10 cellular contexts compared by ENCODE assay signal in genomic region chr11:279040-279965, GRCh38. TPM values are rescaled to one million over a fixed set of nuclear protein-coding genes. Genes with fewer than 3 reads are reported as not detected.
DNase-seq lines count a peak whose midpoint lies in the region; ATAC-seq, FAIRE-seq and TF ChIP-seq lines count a peak whose summit lies in the region.
"Had no signal": no experiment of that assay in that cellular context is flagged by ENCODE, and none has a peak within 500 bp of the region (broad histone marks: within the 10 kb centered on the region; RNA-seq: fewer than 3 reads in every experiment).

No MANE protein-coding gene starts in this region.

- ATAC-seq in A549: no peak
- ATAC-seq in naive thymus-derived CD8-positive, alpha-beta T cell: peak; percentile 21 to 27
- no peak for ATAC-seq in GM21528 (IDR thresholded peaks at IDR 0.05; ENCODE audit: low FRiP score, unreplicated experiment)

- H3K4me2 ChIP-seq in A549: peak overlapping the region; percentile 85

- 69% methylated on average over 55 of the region's 97 CpGs for WGBS in A549 (ENCODE audit: missing lambda C conversion rate)

- intact Hi-C loops in dorsolateral prefrontal cortex (cut with DNase I): no loop called here

- TF ChIP-seq RAD21 in A549 (conservative IDR thresholded peaks at IDR 0.05 in 1 of 2, IDR thresholded peaks at IDR 0.05 in 1 of 2): no peak

- CTCF ChIA-PET in A549 (lab: Yijun Ruan, JAX): interaction anchor here (0.9 to 3.1 kb wide), 3 partner anchors 20 to 60 kb away, joined by 3 to 12 read pairs (median 3); no protein-coding TSS in a partner anchor

- no peaks in the 10 kb centered on the region; the same call in 2 of the 3 replicates for H3K9me3 ChIP-seq in A549

- no peak for TF ChIP-seq POLR2A in A549 (IDR thresholded peaks at IDR 0.05; ENCODE audit: low read length)

- H3K36me3 Mint-ChIP-seq in IgD-negative memory B cell: peaks cover 1% of the 10 kb centered on the region
- H3K36me3 Mint-ChIP-seq in naive thymus-derived CD8-positive, alpha-beta T cell: peaks cover 0 to 12% (median 4%) of the 10 kb centered on the region in 3 donors

- POLR2A ChIA-PET in A549 (lab: Yijun Ruan, JAX): interaction anchor here (0.5 kb wide), 1 partner anchor 75 kb away, joined by 4 read pairs; no protein-coding TSS in a partner anchor
- POLR2A ChIA-PET in naive thymus-derived CD8-positive, alpha-beta T cell (lab: Charles Lee): interaction anchor here (0.6 to 21.0 kb wide), 27 partner anchors 4 to 425 kb away, joined by 3 to 863 read pairs (median 5); partner anchors contain the start of genes BET1L, IFITM1, IFITM5 and NLRP6

- H3K27me3 Mint-ChIP-seq in IgD-negative memory B cell: peaks cover 19% of the 10 kb centered on the region
- H3K27me3 Mint-ChIP-seq in naive thymus-derived CD8-positive, alpha-beta T cell: peaks cover 0 to 14% (median 0%) of the 10 kb centered on the region in 5 donors

- H3K27ac Mint-ChIP-seq in IgD-negative memory B cell: no peak overlapping the region
- peak overlapping the region in 9 of 10 donors; percentile 81 to 98 (median 95) for H3K27ac Mint-ChIP-seq in naive thymus-derived CD8-positive, alpha-beta T cell

- peaks cover 16 to 24% (median 24%) of the 10 kb centered on the region in 3 donors for H3K4me1 Mint-ChIP-seq in IgD-negative memory B cell
- H3K4me1 Mint-ChIP-seq in naive thymus-derived CD8-positive, alpha-beta T cell: peaks cover 27 to 60% (median 51%) of the 10 kb centered on the region in 4 donors

- DNase-seq in A549 (ENCODE audit: low read depth in 1 of 2, low spot score in 1 of 2) (no peak), dorsolateral prefrontal cortex (peak in 3 of 10 donors; percentile 14 to 39 (median 31)), iPS-NIHi7 (ENCODE audit: extremely low spot score) (no peak), SKM-1 treated with dmso at 0.1 percent for 144 hours (lab: John Stamatoyannopoulos, UW; ENCODE audit: unreplicated experiment) (no peak), OCI-M1 (lab: John Stamatoyannopoulos, UW) (no peak)
- DNase-seq in naive thymus-derived CD8-positive, alpha-beta T cell: peak in 3 of 10 donors; percentile 2 to 41 (median 24)
- DNase-seq: caudate nucleus had no signal

- TF ChIP-seq CTCF in A549 (IDR thresholded peaks at IDR 0.05): no peak
- no peak for TF ChIP-seq CTCF in dorsolateral prefrontal cortex (IDR thresholded peaks at IDR 0.05 in 54 of 56, conservative IDR thresholded peaks at IDR 0.05 in 2 of 56; ENCODE audit: low read depth in 1 of 56, partially characterized antibody in 56 of 56)

- H3K4me1 ChIP-seq in A549: peaks cover 14% of the 10 kb centered on the region; the same call in 1 of the 3 replicates

- H3K4me3 Mint-ChIP-seq in IgD-negative memory B cell: peak overlapping the region in 3 of 4 donors; percentile 34 to 85 (median 84)
- peak overlapping the region; percentile 77 to 94 (median 92) for H3K4me3 Mint-ChIP-seq in naive thymus-derived CD8-positive, alpha-beta T cell

- FAIRE-seq in A549 (lab: Jason Lieb, UNC): no peak
- FAIRE-seq: D721Med had no signal

- H3K4me3 ChIP-seq in A549: peak overlapping the region; percentile 33; the same call in 2 of the 3 replicates
- H3K4me3 ChIP-seq in dorsolateral prefrontal cortex: peak overlapping the region in 37 of 59 donors; percentile 1 to 51 (median 28)

- no peak for TF ChIP-seq EP300 in A549 (IDR thresholded peaks at IDR 0.05)

- H3K27ac ChIP-seq in A549: 0 out of 6 replicates have a peak overlapping the region, but pooled peaks of 1 of the 2 experiments have one; percentile 6
- peak overlapping the region in 1 of 59 donors; percentile 18 for H3K27ac ChIP-seq in dorsolateral prefrontal cortex

- no peaks in the 10 kb centered on the region for H3K9me3 Mint-ChIP-seq in IgD-negative memory B cell
- peaks cover 0 to 9% (median 0%) of the 10 kb centered on the region in 9 donors for H3K9me3 Mint-ChIP-seq in naive thymus-derived CD8-positive, alpha-beta T cell

- H3K27me3 ChIP-seq in dorsolateral prefrontal cortex: peaks cover 0 to 65% (median 53%) of the 10 kb centered on the region in 45 donors

TF ChIP-seq in A549, 52 proteins besides CTCF, POLR2A, EP300 and RAD21:
- TF ChIP-seq CBX8 (IDR thresholded peaks at IDR 0.05) (no peak), JUNB (IDR thresholded peaks at IDR 0.05) (no peak)
TF ChIP-seq in A549: peak in this region for 0.

RNA-seq across cellular contexts. Expression of gene NLRP6, which starts 1.1 kb away (rescaled TPM):
- 0.03 TPM in 1 of 2 replicates, not detected in the other for polyA plus RNA-seq in A549 (2011; rRNA removed)
- polyA plus RNA-seq in A549 (2012; cell fraction: cytosol; rRNA removed): 0.01 TPM in 1 of 2 replicates, not detected in the other
- 0.02 TPM in 2 replicates for polyA plus RNA-seq in A549 (2012; cell fraction: nucleus; rRNA removed)
- not detected in 3 replicates for polyA plus RNA-seq in A549 (2017; fragmentation: RNase III; extraction: RNeasy Plus Mini Kit Qiagen cat#74134 plus additional on column Dnase treatment)
- not detected in 2 replicates for polyA minus RNA-seq in A549 (2011; rRNA and poly(A)+ RNA removed)
- 5.9 TPM for polyA plus RNA-seq in IgD-negative memory B cell
- total RNA-seq in dorsolateral prefrontal cortex: under 1 TPM in 48 of 120 experiments, not detected in 72; 0.13 to 0.76 (median 0.26) TPM
- total RNA-seq in naive thymus-derived CD8-positive, alpha-beta T cell: 10 to 100 TPM; 28.6 to 32.0 TPM
- polyA plus RNA-seq in naive thymus-derived CD8-positive, alpha-beta T cell: 10 to 100 TPM in 2 of 3 donors, 1 to 10 TPM in 1; 9.1 to 25.9 (median 19.1) TPM

RNA-seq across cellular contexts. Expression of gene PGGHG, which starts 9.6 kb away (rescaled TPM):
- polyA plus RNA-seq in A549 (2011; rRNA removed) (7.2 and 7.9 TPM in 2 replicates), A549 (2017; fragmentation: RNase III; extraction: RNeasy Plus Mini Kit Qiagen cat#74134 plus additional on column Dnase treatment) (12.9 to 19.5 TPM (median 18.3 TPM) in 3 replicates), IgD-negative memory B cell (6.1 TPM)
- polyA plus RNA-seq in A549 (2012; cell fraction: cytosol; rRNA removed): 10.1 and 12.9 TPM in 2 replicates
- 167 and 194 TPM in 2 replicates for polyA plus RNA-seq in A549 (2012; cell fraction: nucleus; rRNA removed)
- 2.4 and 3.8 TPM in 2 replicates for polyA minus RNA-seq in A549 (2011; rRNA and poly(A)+ RNA removed)
- 10 to 100 TPM in 62 of 120 experiments, 1 to 10 TPM in 58; 2.7 to 23.2 (median 10.1) TPM for total RNA-seq in dorsolateral prefrontal cortex
- total RNA-seq in naive thymus-derived CD8-positive, alpha-beta T cell: 100 to 1,000 TPM; 662 to 707 TPM
- 10 to 100 TPM in 2 of 3 donors, 1 to 10 TPM in 1; 8.1 to 14.9 (median 11.2) TPM for polyA plus RNA-seq in naive thymus-derived CD8-positive, alpha-beta T cell

RNA-seq across cellular contexts. Expression of gene IFITM5, which starts 20.0 kb away (rescaled TPM):
- polyA plus RNA-seq in A549 (2011; rRNA removed): not detected in 2 replicates
- polyA plus RNA-seq in A549 (2012; cell fraction: cytosol; rRNA removed): not detected in 2 replicates
- polyA plus RNA-seq in A549 (2012; cell fraction: nucleus; rRNA removed): not detected in 2 replicates
- polyA plus RNA-seq in A549 (2017; fragmentation: RNase III; extraction: RNeasy Plus Mini Kit Qiagen cat#74134 plus additional on column Dnase treatment): not detected in 3 replicates
- not detected in 2 replicates for polyA minus RNA-seq in A549 (2011; rRNA and poly(A)+ RNA removed)
- not detected for polyA plus RNA-seq in IgD-negative memory B cell
- total RNA-seq in dorsolateral prefrontal cortex: under 1 TPM in 1 of 120 experiments, not detected in 119; 0.76 TPM
- total RNA-seq in naive thymus-derived CD8-positive, alpha-beta T cell: not detected
- polyA plus RNA-seq in naive thymus-derived CD8-positive, alpha-beta T cell: not detected

RNA-seq across cellular contexts. Expression of gene IFITM2, which starts 28.3 kb away (rescaled TPM):
- polyA plus RNA-seq in A549 (2011; rRNA removed) (36.4 and 61.3 TPM in 2 replicates), A549 (2017; fragmentation: RNase III; extraction: RNeasy Plus Mini Kit Qiagen cat#74134 plus additional on column Dnase treatment) (38.8 to 52.7 TPM (median 43.6 TPM) in 3 replicates), IgD-negative memory B cell (1,305 TPM)
- 59.6 and 59.7 TPM in 2 replicates for polyA plus RNA-seq in A549 (2012; cell fraction: cytosol; rRNA removed)
- polyA plus RNA-seq in A549 (2012; cell fraction: nucleus; rRNA removed): 36.2 and 38.3 TPM in 2 replicates
- polyA minus RNA-seq in A549 (2011; rRNA and poly(A)+ RNA removed): 41.3 and 60.9 TPM in 2 replicates
- 100 to 1,000 TPM in 70 of 120 experiments, 10 to 100 TPM in 50; 21.6 to 340 (median 114) TPM for total RNA-seq in dorsolateral prefrontal cortex
- 100 to 1,000 TPM; 115 to 122 TPM for total RNA-seq in naive thymus-derived CD8-positive, alpha-beta T cell
- polyA plus RNA-seq in naive thymus-derived CD8-positive, alpha-beta T cell: 1,000 to 10,000 TPM; 2,345 to 2,732 (median 2,362) TPM

RNA-seq across cellular contexts. Expression of gene IFITM1, which starts 34.5 kb away (rescaled TPM):
- polyA plus RNA-seq in A549 (2011; rRNA removed) (1.7 and 2.4 TPM in 2 replicates), A549 (2017; fragmentation: RNase III; extraction: RNeasy Plus Mini Kit Qiagen cat#74134 plus additional on column Dnase treatment) (0.14 to 0.16 TPM in 2 of 3 replicates, not detected in the other), IgD-negative memory B cell (233 TPM)
- 0.41 and 0.44 TPM in 2 replicates for polyA plus RNA-seq in A549 (2012; cell fraction: cytosol; rRNA removed)
- polyA plus RNA-seq in A549 (2012; cell fraction: nucleus; rRNA removed): 0.21 and 0.22 TPM in 2 replicates
- polyA minus RNA-seq in A549 (2011; rRNA and poly(A)+ RNA removed): 1.6 and 2.0 TPM in 2 replicates
- total RNA-seq in dorsolateral prefrontal cortex: 100 to 1,000 TPM in 23 of 120 experiments, 10 to 100 TPM in 97; 19.2 to 217 (median 70.2) TPM
- total RNA-seq in naive thymus-derived CD8-positive, alpha-beta T cell: 10 to 100 TPM; 90.0 to 91.0 TPM
- 1,000 to 10,000 TPM; 1,833 to 2,198 (median 2,135) TPM for polyA plus RNA-seq in naive thymus-derived CD8-positive, alpha-beta T cell

Comparison
In these comparisons a context has a peak if more than half of its experiments do, and no peak if none do; other contexts are left out.
1. ATAC-seq: peak in naive thymus-derived CD8-positive, alpha-beta T cell (2 of 2); none in A549 (0 of 2) and GM21528 (single experiment).
2. H3K27ac Mint-ChIP-seq: peak in naive thymus-derived CD8-positive, alpha-beta T cell (9 of 10); none in IgD-negative memory B cell (0 of 3).